32 cellular contexts compared by ENCODE assay signal in genomic region chr5:110703481-110703880, GRCh38. TPM values are rescaled to one million over a fixed set of nuclear protein-coding genes. Genes with fewer than 3 reads are reported as not detected.
"Had no signal": no experiment of that assay in that cellular context is flagged by ENCODE, and none has a peak within 500 bp of the region (broad histone marks: within the 10 kb centered on the region; RNA-seq: fewer than 3 reads in every experiment).

No MANE protein-coding gene starts in this region.

- H3K27ac ChIP-seq: breast epithelium, Peyer's patch, WERI-Rb-1 had no signal

- H3K4me3 ChIP-seq: breast epithelium, Peyer's patch had no signal

- ATAC-seq: activated CD8-positive, alpha-beta memory T cell treated with anti-CD3 and anti-CD28 coated beads, Interleukin-2, amount 10 ng/mL, durations not matched to agents 7 days and 5 days; activated naive CD8-positive, alpha-beta T cell treated with anti-CD3 and anti-CD28 coated beads, Interleukin-2, amount 50 U/mL, for 24 hours had no signal

- DNase-seq: activated CD4-positive, alpha-beta memory T cell treated with anti-CD3 and anti-CD28 coated beads, Interleukin-2, amount 10 ng/mL, durations not matched to agents 7 days and 5 days; activated CD4-positive, alpha-beta T cell treated with anti-CD3 and anti-CD28 coated beads for 1 hour; activated CD4-positive, alpha-beta T cell treated with anti-CD3 and anti-CD28 coated beads for 48 hours; activated CD4-positive, CD25-positive, alpha-beta regulatory T cell; activated CD8-positive, alpha-beta memory T cell treated with anti-CD3 and anti-CD28 coated beads for 24 hours; activated CD8-positive, alpha-beta memory T cell treated with anti-CD3 and anti-CD28 coated beads, Interleukin-2, amount 10 ng/mL, durations not matched to agents 7 days and 5 days; activated CD8-positive, alpha-beta memory T cell treated with anti-CD3 and anti-CD28 coated beads, Interleukin-2, amount 50 U/mL, for 48 hours; activated effector memory CD4-positive, alpha-beta T cell treated with Interleukin-2 at 50 U/mL for 16 hours; activated naive CD4-positive, alpha-beta T cell treated with anti-CD3 and anti-CD28 coated beads, Interleukin-2, amount 10 ng/mL, durations not matched to agents 7 days and 5 days; activated naive CD8-positive, alpha-beta T cell treated with anti-CD3 and anti-CD28 coated beads, Interleukin-2, amount 50 U/mL, for 24 hours; activated T-cell treated with anti-CD3 and anti-CD28 coated beads, Interleukin-2, amount 50 U/mL, for 48 hours; amniotic stem cell; aorta; Karpas-422; KBM-7; NCI-H1092 treated with DMSO at 0.1 percent for 48 hours; NCI-H1436; NCI-H1694; NCI-H1930; NCI-H2081 treated with DMSO at 0.1 percent for 48 hours; NCI-H226; NCI-H446 treated with DMSO at 0.1 percent for 48 hours; NCI-H524; NK-92 treated with Interleukin-12 subunit alpha and Interleukin-12 subunit beta, amount 100 ng/mL, for 24 hours; PC-3; Peyer's patch; RPMI8226; SHP77 treated with DMSO at 0.1 percent for 48 hours; T1000; WERI-Rb-1 had no signal

RNA-seq across cellular contexts. Expression of gene TMEM232, which starts 23.0 kb away (rescaled TPM):
- polyA plus RNA-seq: IgD-negative memory B cell had no signal
